28 cellular contexts compared by ENCODE assay signal in genomic region chr5:83914662-83915418, GRCh38.
DNase-seq lines count a peak whose midpoint lies in the region; ATAC-seq, FAIRE-seq and TF ChIP-seq lines count a peak whose summit lies in the region.
"Had no signal": no experiment of that assay in that cellular context is flagged by ENCODE, and none has a peak within 500 bp of the region (broad histone marks: within the 10 kb centered on the region; RNA-seq: fewer than 3 reads in every experiment).

No MANE protein-coding gene starts in this region.

- H3K79me2 ChIP-seq in mesendoderm (ENCODE audit: control insufficient read depth, insufficient read depth, low read length): no peaks in the 10 kb centered on the region

- intact Hi-C loops in Right ventricle myocardium superior (cut with DNase I) (no loop called here), cardiac septum (cut with DNase I) (no loop called here)

- H4K8ac ChIP-seq in mesendoderm (ENCODE audit: low read depth, low read length): no peak overlapping the region

- no peak overlapping the region for H3K9ac ChIP-seq in mesendoderm (ENCODE audit: low read length)

- DNase-seq in Right ventricle myocardium superior (no peak), cardiac septum (ENCODE audit: low spot score) (no peak), cardiac fibroblast (ENCODE audit: low read depth in 2 of 2) (peak; percentile 38 to 65), mesendoderm (peak; percentile 41), NCI-H1105 treated with DMSO at 0.1 percent for 48 hours (lab: John Stamatoyannopoulos, UW) (no peak), NCI-H2107 (lab: John Stamatoyannopoulos, UW) (no peak), H54 (ENCODE audit: insufficient read length, low spot score) (no peak)
- DNase-seq: activated CD4-positive, alpha-beta memory T cell treated with anti-CD3 and anti-CD28 coated beads for 36 hours; activated CD4-positive, CD25-positive, alpha-beta regulatory T cell treated with anti-CD3 and anti-CD28 coated beads, Interleukin-2, amount 50 U/mL, for 72 hours; body of pancreas; CD4-positive, alpha-beta T cell; colonic mucosa; effector CD8-positive, alpha-beta T cell; erythroblast; foreskin fibroblast; left cardiac atrium; NCI-H1092 treated with DMSO at 0.1 percent for 48 hours; NCI-H2029; NCI-H2227 treated with DMSO at 0.1 percent for 48 hours; stimulated activated naive CD4-positive, alpha-beta T cell treated with Interleukin-2 at 50 U/mL for 16 hours had no signal

- H2AK5ac ChIP-seq in mesendoderm (ENCODE audit: low read length): no peak overlapping the region

- H3K27me3 ChIP-seq in mesendoderm (ENCODE audit: insufficient read depth, low read length, poor library complexity): no peaks in the 10 kb centered on the region
- H3K27me3 ChIP-seq: body of pancreas, colonic mucosa had no signal

- no peak for TF ChIP-seq POLR2A in H54 (IDR thresholded peaks at IDR 0.05; ENCODE audit: low read depth, low read length)

- no peak overlapping the region for H3K18ac ChIP-seq in mesendoderm (ENCODE audit: low read length)

- no peaks in the 10 kb centered on the region for H3K79me1 ChIP-seq in mesendoderm (ENCODE audit: low read length)

- H3K56ac ChIP-seq in mesendoderm (ENCODE audit: low read length): no peak overlapping the region

- H2BK5ac ChIP-seq in mesendoderm (ENCODE audit: low read length): no peak overlapping the region

- no peak overlapping the region for H3K27ac ChIP-seq in mesendoderm (ENCODE audit: low read depth, low read length)
- H3K27ac ChIP-seq: body of pancreas, colonic mucosa, prostate gland had no signal

- H3K36me3 ChIP-seq in mesendoderm (ENCODE audit: control insufficient read depth, insufficient read depth, low read length): no peaks in the 10 kb centered on the region
- H3K36me3 ChIP-seq: colonic mucosa, prostate gland had no signal

- TF ChIP-seq CTCF in cardiac fibroblast (IDR thresholded peaks at IDR 0.05; ENCODE audit: low read depth, low read length): no peak

- H3K4me2 ChIP-seq in mesendoderm (ENCODE audit: low read length): no peak overlapping the region

- no peak overlapping the region for H2BK15ac ChIP-seq in mesendoderm (replicated peaks; ENCODE audit: low read depth)

- FAIRE-seq in H54 (lab: Jason Lieb, UNC): no peak
- FAIRE-seq: D721Med, GM12878, HepG2, TTC549 had no signal

- no peaks in the 10 kb centered on the region for H3K4me1 ChIP-seq in mesendoderm (ENCODE audit: control insufficient read depth, low read depth, low read length)
- H3K4me1 ChIP-seq: body of pancreas, colonic mucosa, prostate gland had no signal

- H2BK120ac ChIP-seq in mesendoderm (ENCODE audit: low read depth, low read length): no peak overlapping the region

- WGBS in mesendoderm (ENCODE audit: extremely low coverage, insufficient coverage, low lambda C conversion rate): no CpG with 5 or more reads among the region's 4 CpGs

- peak; percentile 79 for ATAC-seq in Right ventricle myocardium superior (ENCODE audit: poor library complexity)
- no peak for ATAC-seq in HG02571 (IDR thresholded peaks at IDR 0.05; ENCODE audit: unreplicated experiment)
- ATAC-seq: activated T-helper 17 cell treated with anti-CD3 and anti-CD28 coated beads, Interleukin-2, amount 50 U/mL, for 72 hours; body of pancreas; GM12878; HCT116; HepG2 had no signal

- H3K4me3 ChIP-seq in cardiac fibroblast (replicated peaks in 1 of 2; ENCODE audit: low read depth in 2 of 2, low read length in 2 of 2) (no peak overlapping the region), mesendoderm (ENCODE audit: low read length) (no peak overlapping the region)
- H3K4me3 ChIP-seq: body of pancreas, colonic mucosa, GM12878, prostate gland had no signal

- H4K5ac ChIP-seq in mesendoderm (ENCODE audit: low read length): no peak overlapping the region

- H3K23ac ChIP-seq in mesendoderm (ENCODE audit: low read length): no peak overlapping the region

- no peak overlapping the region for H3K4ac ChIP-seq in mesendoderm (ENCODE audit: low read depth, low read length)

Comparison
In these comparisons a context has a peak if more than half of its experiments do, and no peak if none do; other contexts are left out.
1. DNase-seq: peak in cardiac fibroblast (2 of 2) and mesendoderm (single experiment); none in Right ventricle myocardium superior (single experiment), cardiac septum (single experiment), NCI-H1105 treated with DMSO at 0.1 percent for 48 hours (single experiment), NCI-H2107 (single experiment) and H54 (single experiment).